ENCODE assay signal across 8 cellular contexts in the genomic region with DNA sequence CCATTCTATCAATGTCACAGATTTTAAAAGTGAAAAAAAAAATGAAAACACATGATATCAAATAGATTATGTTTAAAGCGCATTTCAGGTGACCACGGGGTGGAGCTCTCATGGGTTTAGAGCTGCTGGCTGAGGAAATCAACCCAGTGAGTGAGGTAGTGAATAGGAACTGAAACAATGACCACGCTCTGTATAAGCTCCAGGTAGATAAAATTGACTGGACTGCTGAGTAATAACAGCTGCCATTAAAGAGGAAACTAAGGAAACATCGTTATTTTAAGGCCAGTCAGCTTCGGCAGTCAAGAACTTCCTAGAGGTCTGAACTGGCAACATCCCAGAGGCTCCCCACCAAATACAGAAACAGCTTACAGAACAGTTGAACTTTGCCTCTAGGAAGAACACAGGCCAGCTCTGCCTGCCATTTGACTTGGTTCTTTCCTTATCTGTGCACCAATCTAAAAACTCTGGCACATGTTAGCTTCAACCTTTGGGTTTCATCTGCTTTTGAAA.
DNase-seq lines count a peak whose midpoint lies in the region; ATAC-seq and TF ChIP-seq lines count a peak whose summit lies in the region.

No MANE protein-coding gene starts in this region.

- H3K4me3 Mint-ChIP-seq in chondrocyte (ENCODE audit: unreplicated experiment), result no peak overlapping the region

- no peaks in the 10 kb centered on the region for H3K36me3 Mint-ChIP-seq in chondrocyte (ENCODE audit: low read depth)

- peaks cover 3% of the 10 kb centered on the region for H3K4me1 Mint-ChIP-seq in chondrocyte (ENCODE audit: low read depth)

- DNase-seq in DMS79 (lab: John Stamatoyannopoulos, UW) (peak; percentile 2), DMS79 treated with DMSO at 0.1 percent for 48 hours (lab: John Stamatoyannopoulos, UW) (no peak), NCI-H748 treated with DMSO at 0.1 percent for 48 hours (lab: John Stamatoyannopoulos, UW) (peak; percentile 70), chondrocyte (ENCODE audit: low spot score) (no peak), midbrain (lab: John Stamatoyannopoulos, UW) (peak; percentile 15), ecto neural progenitor cell (ENCODE audit: low spot score) (no peak)

- peak; percentile 100 for ATAC-seq in GM19395 (IDR thresholded peaks at IDR 0.05; ENCODE audit: unreplicated experiment)
- peak; percentile 100 for ATAC-seq in HG03135 (IDR thresholded peaks at IDR 0.05; ENCODE audit: unreplicated experiment)

- no peaks in the 10 kb centered on the region for H3K27me3 Mint-ChIP-seq in chondrocyte (ENCODE audit: low read depth)

- peak; percentile 71 for TF ChIP-seq CTCF in chondrocyte (IDR thresholded peaks at IDR 0.05)

- no peaks in the 10 kb centered on the region for H3K9me3 Mint-ChIP-seq in chondrocyte (ENCODE audit: low read depth)

- H3K27ac Mint-ChIP-seq in chondrocyte (ENCODE audit: unreplicated experiment), result no peak overlapping the region

Comparison
In these comparisons a context has a peak if more than half of its experiments do, and no peak if none do; other contexts are left out.
1. DNase-seq: peak in DMS79 (single experiment), NCI-H748 treated with DMSO at 0.1 percent for 48 hours (single experiment) and midbrain (single experiment); none in DMS79 treated with DMSO at 0.1 percent for 48 hours (single experiment), chondrocyte (single experiment) and ecto neural progenitor cell (single experiment).